1 cellular context compared by ENCODE assay signal in genomic region chr20:34004790-34005457, GRCh38.
TF ChIP-seq lines count a peak whose summit lies in the region.

No MANE protein-coding gene starts in this region.

TF ChIP-seq in HepG2, 621 proteins besides CTCF, POLR2A, EP300 and RAD21 (continued from another document and continues in another):
- TF ChIP-seq ZNF513 (CRISPR knock-in tag; conservative IDR thresholded peaks at IDR 0.05) (no peak), ZNF124 (CRISPR knock-in tag; IDR thresholded peaks at IDR 0.05) (no peak), ZNF704 (CRISPR knock-in tag; IDR thresholded peaks at IDR 0.05; ENCODE audit: borderline replicate concordance) (0 out of 2 replicates have a peak, but pooled peaks have one; percentile 29), EHMT2 (IDR thresholded peaks at IDR 0.05; ENCODE audit: borderline replicate concordance, low read depth, low read length) (no peak; the same call in 1 of the 2 replicates), KDM3A (CRISPR knock-in tag; IDR thresholded peaks at IDR 0.05; ENCODE audit: low read depth) (peak; percentile 32; the same call in 1 of the 2 replicates), THRA (CRISPR knock-in tag; IDR thresholded peaks at IDR 0.05; ENCODE audit: borderline replicate concordance) (peak; percentile 93), MYNN (CRISPR knock-in tag; IDR thresholded peaks at IDR 0.05; ENCODE audit: low read depth) (0 out of 2 replicates have a peak, but pooled peaks have one; percentile 41), TBX2 (CRISPR knock-in tag; IDR thresholded peaks at IDR 0.05; ENCODE audit: borderline replicate concordance) (peak; percentile 98), ARID4A (CRISPR knock-in tag; IDR thresholded peaks at IDR 0.05; ENCODE audit: borderline replicate concordance) (peak; percentile 47; the same call in 1 of the 2 replicates), HOXA3 (CRISPR knock-in tag; IDR thresholded peaks at IDR 0.05) (peak; percentile 63; the same call in 1 of the 2 replicates), LCORL (IDR thresholded peaks at IDR 0.05) (peak; percentile 25; the same call in 1 of the 2 replicates), LCORL (CRISPR knock-in tag; IDR thresholded peaks at IDR 0.05) (peak; percentile 94), TFDP1 (CRISPR knock-in tag; IDR thresholded peaks at IDR 0.05; ENCODE audit: borderline replicate concordance) (no peak), TFAP4 (IDR thresholded peaks at IDR 0.05; ENCODE audit: borderline replicate concordance, low read depth) (no peak; the same call in 1 of the 2 replicates), MLXIP (CRISPR knock-in tag; IDR thresholded peaks at IDR 0.05; ENCODE audit: borderline replicate concordance) (no peak), NCOA2 (CRISPR knock-in tag; IDR thresholded peaks at IDR 0.05) (peak; percentile 96), DBP (CRISPR knock-in tag; IDR thresholded peaks at IDR 0.05; ENCODE audit: not compliant biosample characterization) (peak; percentile 54), HBP1 (CRISPR knock-in tag; IDR thresholded peaks at IDR 0.05; ENCODE audit: low read depth) (0 out of 2 replicates have a peak, but pooled peaks have one; percentile 72), MXI1 (IDR thresholded peaks at IDR 0.05; ENCODE audit: borderline replicate concordance, low read depth, low read length) (peak; percentile 67; the same call in 1 of the 3 replicates), ELF3 (CRISPR knock-in tag; IDR thresholded peaks at IDR 0.05) (peak; percentile 85), PITX1 (CRISPR knock-in tag; IDR thresholded peaks at IDR 0.05) (peak; percentile 83), ZNF24 (IDR thresholded peaks at IDR 0.05) (peak; percentile 7; the same call in 1 of the 2 replicates), FOXA3 (CRISPR knock-in tag; IDR thresholded peaks at IDR 0.05) (peak; percentile 97), ZNF460 (CRISPR knock-in tag; IDR thresholded peaks at IDR 0.05; ENCODE audit: borderline replicate concordance) (peak; percentile 98), ZNF572 (CRISPR knock-in tag; IDR thresholded peaks at IDR 0.05) (no peak), ZC3H4 (CRISPR knock-in tag; IDR thresholded peaks at IDR 0.05; ENCODE audit: borderline replicate concordance) (no peak), ZNF264 (CRISPR knock-in tag; IDR thresholded peaks at IDR 0.05) (peak; percentile 85), BORCS8-MEF2B (CRISPR knock-in tag; IDR thresholded peaks at IDR 0.05) (0 out of 2 replicates have a peak, but pooled peaks have one; percentile 49), ZNF510 (CRISPR knock-in tag; IDR thresholded peaks at IDR 0.05; ENCODE audit: low read depth) (peak; percentile 25; the same call in 1 of the 2 replicates), DRAP1 (CRISPR knock-in tag; IDR thresholded peaks at IDR 0.05) (peak; percentile 56), TFDP2 (CRISPR knock-in tag; IDR thresholded peaks at IDR 0.05) (peak; percentile 45), ZNF431 (CRISPR knock-in tag; IDR thresholded peaks at IDR 0.05; ENCODE audit: borderline replicate concordance, low read depth) (peak; percentile 20; the same call in 1 of the 2 replicates), ZNF598 (CRISPR knock-in tag; IDR thresholded peaks at IDR 0.05; ENCODE audit: borderline replicate concordance) (peak; percentile 88; the same call in 1 of the 2 replicates), YEATS2 (CRISPR knock-in tag; IDR thresholded peaks at IDR 0.05; ENCODE audit: borderline replicate concordance) (peak; percentile 29; the same call in 1 of the 2 replicates), NR2F2 (IDR thresholded peaks at IDR 0.05; ENCODE audit: borderline replicate concordance, low read depth) (peak; percentile 89), MAFG (CRISPR knock-in tag; IDR thresholded peaks at IDR 0.05) (no peak), MED1 (CRISPR knock-in tag; IDR thresholded peaks at IDR 0.05) (peak; percentile 84; the same call in 1 of the 2 replicates), BCL6 (CRISPR knock-in tag; IDR thresholded peaks at IDR 0.05) (peak; percentile 91), ZNF331 (CRISPR knock-in tag; IDR thresholded peaks at IDR 0.05) (peak; percentile 84), MLLT10 (CRISPR knock-in tag; IDR thresholded peaks at IDR 0.05) (no peak), STAT5B (CRISPR knock-in tag; IDR thresholded peaks at IDR 0.05) (no peak), ZSCAN29 (CRISPR knock-in tag; conservative IDR thresholded peaks at IDR 0.05) (peak; percentile 44; the same call in 1 of the 2 replicates), ATF7-NPFF (CRISPR knock-in tag; IDR thresholded peaks at IDR 0.05; ENCODE audit: low read depth) (peak; percentile 44; the same call in 1 of the 2 replicates), GFI1 (CRISPR knock-in tag; IDR thresholded peaks at IDR 0.05; ENCODE audit: borderline replicate concordance) (peak; percentile 93)
